In genomic region chr1:5254131-5254725, GRCh38 we compare ENCODE assay signal across 25 cellular contexts.
"Had no signal": no experiment of that assay in that cellular context is flagged by ENCODE, and none has a peak within 500 bp of the region (broad histone marks: within the 10 kb centered on the region; RNA-seq: fewer than 3 reads in every experiment).

No MANE protein-coding gene starts in this region.

- H3K27ac ChIP-seq: colonic mucosa, esophagus squamous epithelium, pancreas, right lobe of liver, suprapubic skin, transverse colon had no signal

- H3K27me3 ChIP-seq: colonic mucosa, pancreas, right lobe of liver, suprapubic skin, transverse colon had no signal

- H3K4me3 ChIP-seq: colonic mucosa, esophagus squamous epithelium, pancreas, right lobe of liver, suprapubic skin, transverse colon had no signal

- H3K27ac Mint-ChIP-seq: effector memory CD8-positive, alpha-beta T cell; immature natural killer cell; naive thymus-derived CD8-positive, alpha-beta T cell; nephron progenitor cell; stimulated activated naive B cell treated with anti-CD40 and anti-IgM and Interleukin-4, amounts not matched to agents 10 μg/mL and 1 μg/mL and 100 μg/mL, for 72 hours; stimulated activated naive CD8-positive, alpha-beta T cell treated with anti-CD3 and anti-CD28 coated beads, Interleukin-15, Interleukin-2, amounts not matched to agents 100 ng/mL and 50 ng/mL, for 24 hours had no signal

- H3K27me3 Mint-ChIP-seq: stimulated activated naive CD8-positive, alpha-beta T cell treated with anti-CD3 and anti-CD28 coated beads, Interleukin-15, Interleukin-2, amounts not matched to agents 100 ng/mL and 50 ng/mL, for 24 hours had no signal

- H3K4me1 Mint-ChIP-seq: central memory CD8-positive, alpha-beta T cell; immature natural killer cell; naive thymus-derived CD8-positive, alpha-beta T cell; nephron progenitor cell; stimulated activated naive B cell treated with anti-CD40 and anti-IgM and Interleukin-4, amounts not matched to agents 10 μg/mL and 1 μg/mL and 100 μg/mL, for 72 hours had no signal

- H3K9me3 ChIP-seq: colonic mucosa, pancreas, right lobe of liver, transverse colon had no signal

- H3K4me3 Mint-ChIP-seq: central memory CD8-positive, alpha-beta T cell; effector memory CD8-positive, alpha-beta T cell; immature natural killer cell; naive thymus-derived CD8-positive, alpha-beta T cell; nephron progenitor cell; stimulated activated naive B cell treated with anti-CD40 and anti-IgM and Interleukin-4, amounts not matched to agents 10 μg/mL and 1 μg/mL and 100 μg/mL, for 72 hours; stimulated activated naive CD8-positive, alpha-beta T cell treated with anti-CD3 and anti-CD28 coated beads, Interleukin-15, Interleukin-2, amounts not matched to agents 100 ng/mL and 50 ng/mL, for 24 hours had no signal

- H3K36me3 Mint-ChIP-seq: immature natural killer cell; stimulated activated naive B cell treated with anti-CD40 and anti-IgM and Interleukin-4, amounts not matched to agents 10 μg/mL and 1 μg/mL and 100 μg/mL, for 72 hours had no signal

- ATAC-seq: effector memory CD8-positive, alpha-beta T cell; naive thymus-derived CD8-positive, alpha-beta T cell; pancreas; right lobe of liver; stimulated activated naive B cell treated with anti-CD40 and anti-IgM and Interleukin-4, amounts not matched to agents 10 μg/mL and 1 μg/mL and 100 μg/mL, for 72 hours had no signal

- H3K4me1 ChIP-seq: colonic mucosa, esophagus squamous epithelium, pancreas, right lobe of liver, suprapubic skin, transverse colon had no signal

- H3K36me3 ChIP-seq: colonic mucosa, esophagus squamous epithelium, pancreas, right lobe of liver, suprapubic skin, transverse colon had no signal

- DNase-seq: colonic mucosa; dermis blood vessel endothelial cell; effector memory CD8-positive, alpha-beta T cell; erythroblast; esophagus squamous epithelium; foreskin melanocyte; glutamatergic neuron; hypothalamus; immature natural killer cell; mesendoderm; midbrain; nephron progenitor cell; occipital lobe; pancreas; retina; right lobe of liver; small intestine; stimulated activated CD4-positive, alpha-beta T cell treated with anti-CD3 and anti-CD28 coated beads, Interleukin-15, amount 100 ng/mL, for 24 hours; stimulated activated CD4-positive, alpha-beta T cell treated with anti-CD3 and anti-CD28 coated beads, Interleukin-2, amount 100 ng/mL, for 48 hours; stimulated activated naive B cell treated with anti-CD40 and anti-IgM and Interleukin-4, amounts not matched to agents 10 μg/mL and 1 μg/mL and 100 μg/mL, for 72 hours; transverse colon had no signal
